In the genomic region with DNA sequence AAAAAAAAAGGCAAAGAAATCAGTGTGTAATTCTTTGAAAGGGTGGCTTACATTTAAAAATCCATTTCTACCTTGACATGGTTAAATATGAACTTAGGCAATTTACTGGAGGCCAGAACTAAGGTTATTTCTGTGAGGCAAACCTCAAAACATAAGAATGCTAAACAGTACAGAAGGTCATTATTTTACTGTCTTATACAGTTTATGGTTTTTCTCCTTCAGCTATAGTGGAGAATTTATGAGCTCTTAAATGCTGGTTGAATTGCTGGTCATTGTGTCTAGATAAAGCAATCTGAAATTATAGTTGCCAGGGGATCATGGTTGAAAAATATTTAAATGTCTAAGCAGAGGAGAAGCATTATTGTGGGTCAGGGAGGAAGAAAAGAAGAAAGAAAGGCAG, we compare ENCODE assay signal across 27 cellular contexts.
DNase-seq lines count a peak whose midpoint lies in the region; ATAC-seq and TF ChIP-seq lines count a peak whose summit lies in the region.
"Had no signal": no experiment of that assay in that cellular context is flagged by ENCODE, and none has a peak within 500 bp of the region (broad histone marks: within the 10 kb centered on the region; RNA-seq: fewer than 3 reads in every experiment).

No MANE protein-coding gene starts in this region.

- intact Hi-C loops in naive thymus-derived CD4-positive, alpha-beta T cell (cut with micrococcal nuclease) = no loop called here

- H3K4me3 ChIP-seq in SK-N-SH (ENCODE audit: low read depth in 2 of 2, low read length in 1 of 2) (no peak overlapping the region), gastroesophageal sphincter (no peak overlapping the region)
- no peak overlapping the region for H3K4me3 ChIP-seq in naive thymus-derived CD4-positive, alpha-beta T cell (ENCODE audit: low read length)
- H3K4me3 ChIP-seq: esophagus squamous epithelium, suprapubic skin had no signal

- no peak for TF ChIP-seq EP300 in SK-N-SH (IDR thresholded peaks at IDR 0.05; ENCODE audit: borderline replicate concordance in 1 of 2, low read depth in 1 of 2, low read length in 1 of 2)
- no peak for TF ChIP-seq EP300 in gastroesophageal sphincter (IDR thresholded peaks at IDR 0.05)

- H3K4me2 ChIP-seq in SK-N-SH = no peak overlapping the region

- H3F3A ChIP-seq in SK-N-SH (replicated peaks; ENCODE audit: insufficient read depth) = peaks cover 3% of the 10 kb centered on the region

- no peaks in the 10 kb centered on the region for H3K9me3 Mint-ChIP-seq in neural crest cell
- H3K9me3 Mint-ChIP-seq in naive thymus-derived CD4-positive, alpha-beta T cell = peaks cover 0 to 2% (median 0%) of the 10 kb centered on the region in 11 donors
- H3K9me3 Mint-ChIP-seq: HFFc6; natural killer cell; stimulated activated effector memory CD8-positive, alpha-beta T cell treated with anti-CD3 and anti-CD28 coated beads, Interleukin-12 subunit alpha, Interleukin-12 subunit beta, amount 100 ng/mL, for 72 hours had no signal

- no peaks in the 10 kb centered on the region for H3K79me2 ChIP-seq in SK-N-SH (ENCODE audit: insufficient read depth)

- no peak for TF ChIP-seq RAD21 in SK-N-SH (IDR thresholded peaks at IDR 0.05; ENCODE audit: low read length)

- ATAC-seq in HG02973 (IDR thresholded peaks at IDR 0.05; ENCODE audit: unreplicated experiment) (no peak), gastroesophageal sphincter (no peak)
- no peak for ATAC-seq in naive thymus-derived CD4-positive, alpha-beta T cell
- ATAC-seq: activated CD4-positive, CD25-positive, alpha-beta regulatory T cell treated with anti-CD3 and anti-CD28 coated beads, Interleukin-2, amount 50 U/mL, for 24 hours; activated CD8-positive, alpha-beta T cell treated with anti-CD3 and anti-CD28 coated beads, Interleukin-2, amount 10 ng/mL, durations not matched to agents 7 days and 5 days; HepG2; natural killer cell; Right ventricle myocardium inferior; stimulated activated effector memory CD8-positive, alpha-beta T cell treated with anti-CD3 and anti-CD28 coated beads, Interleukin-12 subunit alpha, Interleukin-12 subunit beta, amount 100 ng/mL, for 72 hours had no signal

- no peaks in the 10 kb centered on the region for H4K20me1 ChIP-seq in SK-N-SH (ENCODE audit: insufficient read depth)

- POLR2A ChIA-PET in SK-N-SH (lab: Yijun Ruan, JAX) = no interaction called here
- POLR2A ChIA-PET in naive thymus-derived CD4-positive, alpha-beta T cell (lab: Charles Lee) = no interaction called here

- H3K27ac ChIP-seq in SK-N-SH (ENCODE audit: low read depth in 2 of 2, low read length in 1 of 2) (peak overlapping the region in 1 of 2 experiments; percentile 43; a peak in 1 of 4 replicates), gastroesophageal sphincter (no peak overlapping the region)
- no peak overlapping the region for H3K27ac ChIP-seq in naive thymus-derived CD4-positive, alpha-beta T cell (ENCODE audit: low read depth, low read length)
- H3K27ac ChIP-seq: esophagus squamous epithelium, HL-60, suprapubic skin had no signal

- TF ChIP-seq POLR2A in gastroesophageal sphincter (IDR thresholded peaks at IDR 0.05) = no peak

- H3K4me1 Mint-ChIP-seq in neural crest cell = peaks cover 77% of the 10 kb centered on the region
- no peaks in the 10 kb centered on the region for H3K4me1 Mint-ChIP-seq in naive thymus-derived CD4-positive, alpha-beta T cell
- H3K4me1 Mint-ChIP-seq: CD4-positive, alpha-beta memory T cell; natural killer cell; stimulated activated effector memory CD8-positive, alpha-beta T cell treated with anti-CD3 and anti-CD28 coated beads, Interleukin-12 subunit alpha, Interleukin-12 subunit beta, amount 100 ng/mL, for 72 hours had no signal

- H3K27ac Mint-ChIP-seq in neural crest cell (ENCODE audit: unreplicated experiment) = peak overlapping the region; percentile 94
- no peak overlapping the region for H3K27ac Mint-ChIP-seq in naive thymus-derived CD4-positive, alpha-beta T cell
- H3K27ac Mint-ChIP-seq: activated CD8-positive, alpha-beta T cell treated with anti-CD3 and anti-CD28 coated beads, Interleukin-2, amount 10 ng/mL, durations not matched to agents 7 days and 5 days; CD4-positive, alpha-beta memory T cell; HFFc6; natural killer cell; stimulated activated effector memory CD8-positive, alpha-beta T cell treated with anti-CD3 and anti-CD28 coated beads, Interleukin-12 subunit alpha, Interleukin-12 subunit beta, amount 100 ng/mL, for 72 hours had no signal

- CTCF ChIA-PET in SK-N-SH (lab: Yijun Ruan, JAX) = interaction anchor here (0.6 to 1.4 kb wide), 2 partner anchors 49 to 70 kb away, joined by 3 to 4 read pairs; a partner anchor contains a TSS
- CTCF ChIA-PET in naive thymus-derived CD4-positive, alpha-beta T cell (lab: Charles Lee) = no interaction called here

- no peaks in the 10 kb centered on the region for H3K27me3 ChIP-seq in SK-N-SH (ENCODE audit: insufficient read depth)
- H3K27me3 ChIP-seq in naive thymus-derived CD4-positive, alpha-beta T cell (ENCODE audit: control insufficient read depth in 2 of 2, insufficient read depth in 2 of 2, low read length in 2 of 2) = no peaks in the 10 kb centered on the region
- no peaks in the 10 kb centered on the region for H3K27me3 ChIP-seq in gastroesophageal sphincter
- H3K27me3 ChIP-seq: suprapubic skin had no signal

- TF ChIP-seq CTCF in SK-N-SH (IDR thresholded peaks at IDR 0.05) (no peak), neural crest cell (conservative IDR thresholded peaks at IDR 0.05) (no peak), gastroesophageal sphincter (IDR thresholded peaks at IDR 0.05) (no peak)

- H3K9ac ChIP-seq in SK-N-SH = no peak overlapping the region

- DNase-seq in SK-N-SH (no peak), epidermal melanocyte (ENCODE audit: insufficient read length, low spot score) (peak; percentile 59), neural crest cell (ENCODE audit: low read depth, low spot score) (no peak)
- DNase-seq in naive thymus-derived CD4-positive, alpha-beta T cell = no peak
- no peak for DNase-seq in activated CD8-positive, alpha-beta memory T cell treated with anti-CD3 and anti-CD28 coated beads, Interleukin-2, amount 50 U/mL, for 4 hours
- DNase-seq: activated CD8-positive, alpha-beta T cell treated with anti-CD3 and anti-CD28 coated beads, Interleukin-2, amount 10 ng/mL, durations not matched to agents 7 days and 5 days; activated naive CD4-positive, alpha-beta T cell treated with Interleukin-2 at 50 U/mL for 16 hours; activated T-cell treated with anti-CD3 and anti-CD28 coated beads, Interleukin-2, amount 50 U/mL, for 1 hour; amniotic stem cell; CD4-positive, alpha-beta memory T cell; effector CD8-positive, alpha-beta T cell; esophagus squamous epithelium; GF-D8; HFFc6; kidney glomerular epithelial cell; natural killer cell; NCI-H1048; NCI-H187 treated with DMSO at 0.1 percent for 48 hours; NCI-H82 had no signal

- H3K9me2 ChIP-seq in SK-N-SH = no peaks in the 10 kb centered on the region

- no peaks in the 10 kb centered on the region for H3K9me3 ChIP-seq in SK-N-SH
- no peaks in the 10 kb centered on the region for H3K9me3 ChIP-seq in naive thymus-derived CD4-positive, alpha-beta T cell (ENCODE audit: control insufficient read depth in 2 of 3, low read length in 3 of 3)
- no peaks in the 10 kb centered on the region for H3K9me3 ChIP-seq in gastroesophageal sphincter
- H3K9me3 ChIP-seq: esophagus squamous epithelium, suprapubic skin had no signal

- H3K36me3 ChIP-seq in SK-N-SH (replicated peaks in 1 of 2; ENCODE audit: control insufficient read depth in 1 of 2, insufficient read depth in 2 of 2, low read length in 1 of 2) (no peaks in the 10 kb centered on the region), gastroesophageal sphincter (no peaks in the 10 kb centered on the region)
- H3K36me3 ChIP-seq in naive thymus-derived CD4-positive, alpha-beta T cell (ENCODE audit: control insufficient read depth in 2 of 3, insufficient read depth in 3 of 3, low read length in 3 of 3) = no peaks in the 10 kb centered on the region
- H3K36me3 ChIP-seq: esophagus squamous epithelium, suprapubic skin had no signal

- peaks cover 7% of the 10 kb centered on the region for H3K36me3 Mint-ChIP-seq in neural crest cell (ENCODE audit: low read depth)
- H3K36me3 Mint-ChIP-seq in naive thymus-derived CD4-positive, alpha-beta T cell = peaks cover 0 to 7% (median 0%) of the 10 kb centered on the region in 5 donors
- H3K36me3 Mint-ChIP-seq: CD4-positive, alpha-beta memory T cell; natural killer cell; stimulated activated effector memory CD8-positive, alpha-beta T cell treated with anti-CD3 and anti-CD28 coated beads, Interleukin-12 subunit alpha, Interleukin-12 subunit beta, amount 100 ng/mL, for 72 hours had no signal

- no peaks in the 10 kb centered on the region for H3K27me3 Mint-ChIP-seq in neural crest cell (ENCODE audit: low read depth)
- H3K27me3 Mint-ChIP-seq in naive thymus-derived CD4-positive, alpha-beta T cell = peaks cover 0 to 11% (median 0%) of the 10 kb centered on the region in 5 donors

- 0 out of 2 replicates have a peak overlapping the region, but pooled peaks have one; percentile 15 for H2AFZ ChIP-seq in SK-N-SH (ENCODE audit: low read depth)

- H3K4me1 ChIP-seq in SK-N-SH (ENCODE audit: control insufficient read depth in 1 of 2, insufficient read depth in 2 of 2, low read depth in 1 of 2, low read length in 1 of 2) (peaks cover 7 to 27% of the 10 kb centered on the region in 2 experiments; a peak in 3 of 4 replicates), gastroesophageal sphincter (peaks cover 0 to 9% (median 0%) of the 10 kb centered on the region in 3 donors)
- H3K4me1 ChIP-seq in naive thymus-derived CD4-positive, alpha-beta T cell (ENCODE audit: control insufficient read depth in 2 of 2, insufficient read depth in 2 of 2, low read length in 2 of 2) = no peaks in the 10 kb centered on the region
- H3K4me1 ChIP-seq: esophagus squamous epithelium, suprapubic skin had no signal

- H3K4me3 Mint-ChIP-seq in neural crest cell = peak overlapping the region; percentile 80
- H3K4me3 Mint-ChIP-seq in naive thymus-derived CD4-positive, alpha-beta T cell = no peak overlapping the region
- H3K4me3 Mint-ChIP-seq: activated CD8-positive, alpha-beta T cell treated with anti-CD3 and anti-CD28 coated beads, Interleukin-2, amount 10 ng/mL, durations not matched to agents 7 days and 5 days; CD4-positive, alpha-beta memory T cell; HFFc6; natural killer cell; stimulated activated effector memory CD8-positive, alpha-beta T cell treated with anti-CD3 and anti-CD28 coated beads, Interleukin-12 subunit alpha, Interleukin-12 subunit beta, amount 100 ng/mL, for 72 hours had no signal

TF ChIP-seq in SK-N-SH, 30 proteins besides CTCF, POLR2A, EP300 and RAD21:
- no peak for TF ChIP-seq NRF1 (IDR thresholded peaks at IDR 0.05; ENCODE audit: low read depth, low read length)
- TF ChIP-seq RFX5 (IDR thresholded peaks at IDR 0.05; ENCODE audit: low read length) = no peak
- TF ChIP-seq FOXM1 (IDR thresholded peaks at IDR 0.05; ENCODE audit: low read depth) = no peak
- TF ChIP-seq POLR2AphosphoS5 (IDR thresholded peaks at IDR 0.05; ENCODE audit: low read depth, low read length) = no peak
